In the genomic region with DNA sequence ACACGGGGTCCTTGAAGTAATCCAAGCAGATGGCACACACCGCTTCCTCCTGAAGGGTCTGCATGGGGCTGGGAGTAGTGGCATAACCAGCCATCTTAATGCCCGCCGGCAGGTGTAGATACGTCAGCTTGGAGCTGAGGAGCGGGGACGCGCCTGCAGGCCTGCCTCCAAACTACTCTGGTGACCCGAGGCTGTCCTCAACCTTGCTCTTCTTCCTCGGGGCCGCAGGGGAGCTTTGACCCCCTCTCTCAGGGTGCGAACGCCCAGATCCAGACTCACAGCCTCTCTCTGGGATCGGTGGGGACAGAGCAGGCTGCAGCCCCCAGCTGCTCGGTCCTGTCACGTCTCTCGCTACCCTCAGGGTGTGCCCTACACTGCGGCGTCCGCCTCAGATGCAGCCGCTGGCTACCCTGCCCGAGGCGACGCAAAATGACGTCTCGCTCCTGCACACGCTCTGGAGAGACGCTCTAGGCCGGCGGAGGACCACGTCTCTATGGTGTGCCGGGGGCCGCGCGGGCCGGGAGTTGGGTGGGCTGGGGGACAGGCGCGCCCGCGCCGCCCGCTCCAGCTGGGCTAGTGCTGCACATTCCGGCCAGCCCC, we compare ENCODE assay signal across 8 cellular contexts. TPM values are rescaled to one million over a fixed set of nuclear protein-coding genes. Genes with fewer than 3 reads are reported as not detected.
A peak's percentile ranks its signal among the peaks of the same experiment; 100 is the strongest.
DNase-seq lines count a peak whose midpoint lies in the region; ATAC-seq, FAIRE-seq and TF ChIP-seq lines count a peak whose summit lies in the region.

A gene (minus strand): TSS at position 424 of the 600 bp plus-strand sequence. CDS start 330 bp downstream, at position 94.

- FAIRE-seq in GM12892 (lab: Jason Lieb, UNC) = peak; percentile 94

- peak; percentile 97 for TF ChIP-seq POLR2A in GM12892 (IDR thresholded peaks at IDR 0.05; ENCODE audit: low read depth, low read length)

- H3K27me3 ChIP-seq in right cardiac atrium (ENCODE audit: control insufficient read depth, insufficient read depth) = no peaks in the 10 kb centered on the region

- DNase-seq in GM12892 (ENCODE audit: insufficient read length) (peak; percentile 70), RPMI7951 (ENCODE audit: low read depth) (peak; percentile 83), right cardiac atrium (peak; percentile 94 to 98 (median 97)), sciatic nerve (ENCODE audit: low spot score) (peak; percentile 90), DMS79 (lab: John Stamatoyannopoulos, UW) (no peak), cerebellar nuclear complex (lab: John Stamatoyannopoulos, UW) (no peak)

- H3K27ac ChIP-seq in adipose tissue (ENCODE audit: low read depth, low read length) = peak within 1 kb of the TSS; percentile 97
- H3K27ac ChIP-seq in right cardiac atrium (ENCODE audit: low read length) = peak within 1 kb of the TSS; percentile 94

- no peaks in the 10 kb centered on the region for H3K9me3 ChIP-seq in right cardiac atrium (ENCODE audit: control insufficient read depth, low read length)

- ATAC-seq in HG02798 (IDR thresholded peaks at IDR 0.05; ENCODE audit: poor library complexity, unreplicated experiment) (peak; percentile 82), right cardiac atrium (peak; percentile 95), sciatic nerve (peak; percentile 96)

- intact Hi-C loops in right cardiac atrium (cut with DNase I) (loop anchor here in 1 of 4 donors (2.0 kb wide), 1 partner anchor 70 kb away; no protein-coding TSS in a partner anchor), sciatic nerve (cut with DNase I) (no loop called here)

- WGBS in adipose tissue, 3 donors = 0 to 1% (median 0%) methylated on average over 37 to 43 of the region's 43 CpGs
- WGBS in right cardiac atrium = under 1% methylated on average over 43 of the region's 43 CpGs

- H3K4me1 ChIP-seq in right cardiac atrium (ENCODE audit: control insufficient read depth, insufficient read depth, low read length) = no peaks in the 10 kb centered on the region

- H3K4me3 ChIP-seq in right cardiac atrium (ENCODE audit: low read length) = peak within 1 kb of the TSS; percentile 89

RNA-seq across cellular contexts. Expression of the gene that starts here (rescaled TPM):
- polyA plus RNA-seq in GM12892 (2012; ENCODE audit: missing spikeins) = 13.4 TPM
- total RNA-seq in RPMI7951 (2014; rRNA removed; shearing (Covaris generic)) = 4.2 and 5.4 TPM in 2 replicates
- polyA plus RNA-seq in adipose tissue = 1 to 10 TPM; 6.7 to 8.3 (median 7.3) TPM
- 10 to 100 TPM in 2 of 4 donors, 1 to 10 TPM in 2; 8.2 to 11.6 (median 10.6) TPM for total RNA-seq in right cardiac atrium
- polyA plus RNA-seq in right cardiac atrium = 9.3 TPM
- total RNA-seq in sciatic nerve = 14.1 TPM

Comparison
In these comparisons a context has a peak if more than half of its experiments do, and no peak if none do; other contexts are left out.
1. DNase-seq: peak in GM12892 (single experiment), RPMI7951 (single experiment), right cardiac atrium (3 of 3) and sciatic nerve (single experiment); none in DMS79 (single experiment) and cerebellar nuclear complex (0 of 2).
2. Peak in every context shown above with its lines, with median percentiles within 50 percentile points of each other: ATAC-seq.